ENCODE assay signal across 7 cellular contexts in the genomic region with DNA sequence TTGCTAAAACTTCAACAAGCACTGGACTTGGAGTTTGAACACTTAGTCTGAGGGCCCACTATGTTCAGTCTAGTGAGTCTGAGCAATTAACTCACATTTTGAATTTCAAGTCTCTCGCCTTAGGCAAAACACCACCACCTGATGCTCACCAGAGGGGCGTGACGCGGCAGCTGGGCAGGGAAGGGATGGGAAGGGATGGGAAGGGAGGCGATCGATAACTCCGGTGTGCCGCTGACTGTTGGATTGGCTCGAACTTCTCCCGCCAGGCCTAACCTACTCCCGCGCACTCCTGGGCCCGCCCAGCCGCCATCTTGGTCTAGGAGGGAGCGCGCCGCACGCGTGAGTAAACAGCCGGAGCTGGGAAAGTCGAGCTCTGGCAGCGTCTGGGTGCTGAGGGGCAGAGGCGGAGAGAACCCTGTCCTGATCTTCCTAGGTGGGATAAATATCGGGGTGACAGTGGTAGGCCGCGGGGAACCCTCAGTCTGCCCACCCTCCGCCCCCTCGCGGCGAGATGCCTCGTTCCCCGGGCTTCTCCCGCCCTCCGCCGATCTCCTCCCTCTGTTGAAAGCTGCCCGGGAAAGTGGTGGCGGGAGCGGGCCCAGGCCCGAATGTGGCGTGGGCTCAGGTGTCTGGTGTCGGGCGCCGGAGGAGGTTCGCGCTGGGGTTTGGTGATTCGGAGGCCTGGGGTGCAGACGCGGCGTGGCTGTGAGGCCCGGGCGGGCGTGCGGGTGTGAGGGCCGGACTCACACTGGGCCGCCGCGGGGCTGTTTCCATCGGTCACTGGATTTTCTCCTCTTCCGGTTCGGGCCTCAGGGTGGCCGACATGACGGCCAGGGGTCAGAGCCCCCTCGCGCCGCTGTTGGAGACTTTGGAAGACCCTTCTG. TPM values are rescaled to one million over a fixed set of nuclear protein-coding genes. Genes with fewer than 3 reads are reported as not detected.
A peak's percentile ranks its signal among the peaks of the same experiment; 100 is the strongest.
DNase-seq lines count a peak whose midpoint lies in the region; ATAC-seq, FAIRE-seq and TF ChIP-seq lines count a peak whose summit lies in the region.

Gene RIF1, plus strand, starts transcription at position 302 of the 884 bp plus-strand sequence. Its CDS starts 522 bp downstream, at position 824.

- H3K27ac Mint-ChIP-seq in astrocyte (ENCODE audit: unreplicated experiment), result peak within 1 kb of the TSS; percentile 63

- H3K9me2 ChIP-seq in hepatocyte (replicated peaks; ENCODE audit: insufficient read depth), result no peaks in the 10 kb centered on the region

- H3K27ac ChIP-seq in astrocyte (ENCODE audit: low read depth, low read length), result peak within 1 kb of the TSS; percentile 96
- peak within 1 kb of the TSS; percentile 96 for H3K27ac ChIP-seq in hepatocyte

- H3K9me3 Mint-ChIP-seq in astrocyte (ENCODE audit: unreplicated experiment), result no peaks in the 10 kb centered on the region

- H3K9ac ChIP-seq in astrocyte (ENCODE audit: low read length), result peak within 1 kb of the TSS; percentile 97

- H3K36me3 Mint-ChIP-seq in astrocyte (ENCODE audit: low read depth, unreplicated experiment), result peaks cover 2% of the 10 kb centered on the region

- peaks cover 5% of the 10 kb centered on the region for H4K20me1 ChIP-seq in astrocyte (ENCODE audit: insufficient read depth, low read length)
- H4K20me1 ChIP-seq in hepatocyte (ENCODE audit: insufficient read depth, poor library complexity, severe bottlenecking), result peaks cover 4% of the 10 kb centered on the region

- no peaks in the 10 kb centered on the region for H3K27me3 ChIP-seq in astrocyte (ENCODE audit: insufficient read depth, low read length)
- no peaks in the 10 kb centered on the region for H3K27me3 ChIP-seq in hepatocyte

- under 1% methylated on average over 60 of the region's 65 CpGs for whole genome bisulfite sequencing in hepatocyte (ENCODE audit: low lambda C conversion rate, missing lambda C conversion rate)

- H3K4me1 ChIP-seq in astrocyte (ENCODE audit: insufficient read depth, low read length), result no peaks in the 10 kb centered on the region
- H3K4me1 ChIP-seq in hepatocyte (ENCODE audit: insufficient read depth), result peaks cover 8% of the 10 kb centered on the region

- H3K36me3 ChIP-seq in astrocyte (ENCODE audit: insufficient read depth, low read length) (peaks cover 9% of the 10 kb centered on the region), hepatocyte (replicated peaks; ENCODE audit: insufficient read depth, low read depth) (peaks cover 3% of the 10 kb centered on the region)

- peak within 1 kb of the TSS; percentile 98 for H3K4me3 Mint-ChIP-seq in astrocyte (ENCODE audit: unreplicated experiment)

- H3K9me3 ChIP-seq in astrocyte (ENCODE audit: insufficient read depth, low read depth, low read length) (no peaks in the 10 kb centered on the region), hepatocyte (ENCODE audit: low read depth) (no peaks in the 10 kb centered on the region)

- peak within 1 kb of the TSS; percentile 87 for H3K4me2 ChIP-seq in astrocyte (ENCODE audit: low read length)
- peak within 1 kb of the TSS; percentile 74 for H3K4me2 ChIP-seq in hepatocyte

- H2AFZ ChIP-seq in astrocyte (ENCODE audit: low read depth, low read length) (peak within 1 kb of the TSS; percentile 98), hepatocyte (peak within 1 kb of the TSS; percentile 62)

- no peaks in the 10 kb centered on the region for H3K27me3 Mint-ChIP-seq in astrocyte (ENCODE audit: low read depth, unreplicated experiment)

- peaks cover 52% of the 10 kb centered on the region for H3K79me2 ChIP-seq in astrocyte (ENCODE audit: insufficient read depth, low read length)
- peaks cover 46% of the 10 kb centered on the region for H3K79me2 ChIP-seq in hepatocyte

- DNase-seq in NCI-H187 treated with DMSO at 0.1 percent for 48 hours (lab: John Stamatoyannopoulos, UW) (peak; percentile 32), T-helper 22 cell (ENCODE audit: low read depth) (peak; percentile 48), astrocyte (ENCODE audit: low read depth) (peak; percentile 91), hepatocyte (ENCODE audit: low spot score) (peak; percentile 95), retina (peak; percentile 95)

- no peak for FAIRE-seq in astrocyte (lab: Jason Lieb, UNC)

- no peaks in the 10 kb centered on the region for H3K4me1 Mint-ChIP-seq in astrocyte (ENCODE audit: low read depth, unreplicated experiment)

- ATAC-seq in GM18505 (IDR thresholded peaks at IDR 0.05; ENCODE audit: unreplicated experiment), result peak; percentile 94
- peak; percentile 92 for ATAC-seq in HG02970 (IDR thresholded peaks at IDR 0.05; ENCODE audit: low FRiP score, unreplicated experiment)

- TF ChIP-seq CTCF in astrocyte (IDR thresholded peaks at IDR 0.05; ENCODE audit: insufficient read depth, low read depth, low read length), result no peak
- TF ChIP-seq CTCF in hepatocyte (IDR thresholded peaks at IDR 0.05; ENCODE audit: poor library complexity), result peak; percentile 76

- peak within 1 kb of the TSS; percentile 92 for H3K4me3 ChIP-seq in astrocyte (ENCODE audit: insufficient read depth, low read depth, low read length)
- H3K4me3 ChIP-seq in hepatocyte, result peak within 1 kb of the TSS; percentile 84

- TF ChIP-seq POLR2A in GM18505 (IDR thresholded peaks at IDR 0.05; ENCODE audit: borderline replicate concordance, extremely low read depth, insufficient read depth, insufficient read length), result peak; percentile 68

RNA-seq across cellular contexts. Expression of gene RIF1, which starts in this region (rescaled TPM):
- total RNA-seq in astrocyte (39.1 and 39.3 TPM in 2 replicates), hepatocyte (28.0 and 30.8 TPM in 2 replicates)
- 12.7 and 15.7 TPM in 2 replicates for polyA plus RNA-seq in hepatocyte

Comparison
In these comparisons a context has a peak if more than half of its experiments do, and no peak if none do; other contexts are left out.
1. Peak in every context shown above with its lines: DNase-seq, ATAC-seq, H3K4me3 ChIP-seq and H3K27ac ChIP-seq.
2. DNase-seq: peak in every context shown above with its lines; median percentile 95 in hepatocyte; 95 in retina; 91 in astrocyte; 48 in T-helper 22 cell; 32 in NCI-H187 treated with DMSO at 0.1 percent for 48 hours.